Comparison of ENCODE assay signal across 21 cellular contexts in genomic region chr9:113156880-113157279, GRCh38. TPM values are rescaled to one million over a fixed set of nuclear protein-coding genes. Genes with fewer than 3 reads are reported as not detected.
DNase-seq lines count a peak whose midpoint lies in the region; ATAC-seq and TF ChIP-seq lines count a peak whose summit lies in the region.
"Had no signal": no experiment of that assay in that cellular context is flagged by ENCODE, and none has a peak within 500 bp of the region (broad histone marks: within the 10 kb centered on the region; RNA-seq: fewer than 3 reads in every experiment).

No MANE protein-coding gene starts in this region.

- TF ChIP-seq CTCF in NB4 (IDR thresholded peaks at IDR 0.05; ENCODE audit: low read depth, low read length), result no peak
- TF ChIP-seq CTCF in parathyroid adenoma (IDR thresholded peaks at IDR 0.05), result no peak
- TF ChIP-seq CTCF in progenitor cell of endocrine pancreas (IDR thresholded peaks at IDR 0.05; ENCODE audit: unreplicated experiment), result no peak

- peak overlapping the region; percentile 93 for H3K4me2 ChIP-seq in parathyroid adenoma (ENCODE audit: low read length)

- no peaks in the 10 kb centered on the region for H3K27me3 ChIP-seq in parathyroid adenoma (ENCODE audit: control insufficient read depth, insufficient read depth, low read length)
- H3K27me3 ChIP-seq: right lobe of liver, uterus had no signal

- H3K9me3 ChIP-seq in parathyroid adenoma (ENCODE audit: control insufficient read depth, low read length), result no peaks in the 10 kb centered on the region
- H3K9me3 ChIP-seq: lower lobe of right lung, right lobe of liver, uterus had no signal

- DNase-seq in T-helper 1 cell (no peak), NB4 (ENCODE audit: low read depth) (peak; percentile 27), progenitor cell of endocrine pancreas (ENCODE audit: low spot score, unreplicated experiment) (no peak)
- DNase-seq in activated naive CD8-positive, alpha-beta T cell treated with anti-CD3 and anti-CD28 coated beads for 36 hours, result no peak
- no peak for DNase-seq in activated CD4-positive, CD25-positive, alpha-beta regulatory T cell treated with anti-CD3 and anti-CD28 coated beads, Interleukin-2, amount 50 U/mL, for 72 hours
- DNase-seq: ACHN; activated CD4-positive, alpha-beta T cell treated with anti-CD3 and anti-CD28 coated beads, Interleukin-2, amount 50 U/mL, for 48 hours; activated naive CD4-positive, alpha-beta T cell treated with Interleukin-2 at 50 U/mL for 16 hours; effector memory CD4-positive, alpha-beta T cell; GM23248; lower lobe of right lung; NCI-H1436; NCI-H510A treated with DMSO at 0.1 percent for 48 hours; right lobe of liver; stimulated activated CD4-positive, alpha-beta T cell treated with anti-CD3 and anti-CD28 coated beads, Interleukin-4, amount 100 ng/mL, for 24 hours; T-helper 9 cell; uterus had no signal

- peak overlapping the region; percentile 14 for H3K27ac Mint-ChIP-seq in T-helper 1 cell treated with Interleukin-12 subunit alpha and Interleukin-12 subunit beta and Interleukin-4 antibody, amounts not matched to agents 30 μg/mL and 1 μg/mL, for 36 hours
- H3K27ac Mint-ChIP-seq in activated naive CD8-positive, alpha-beta T cell treated with anti-CD3 and anti-CD28 coated beads for 36 hours, result peak overlapping the region; percentile 46
- H3K27ac Mint-ChIP-seq in progenitor cell of endocrine pancreas, result no peak overlapping the region

- peak overlapping the region; percentile 100 for H3K27ac ChIP-seq in parathyroid adenoma
- H3K27ac ChIP-seq: GM23248, right lobe of liver, uterus had no signal

- H3K4me3 ChIP-seq in NB4 (ENCODE audit: low read depth, low read length) (no peak overlapping the region), parathyroid adenoma (ENCODE audit: low read depth, low read length) (peak overlapping the region; percentile 92)
- H3K4me3 ChIP-seq: GM23248, lower lobe of right lung, right lobe of liver, uterus had no signal

- H3K79me2 ChIP-seq in parathyroid adenoma, result peaks cover 42% of the 10 kb centered on the region

- no peak for ATAC-seq in GM21717 (IDR thresholded peaks at IDR 0.05; ENCODE audit: unreplicated experiment)
- ATAC-seq: lower lobe of right lung had no signal

- no peak overlapping the region for H3K9ac ChIP-seq in parathyroid adenoma
- H3K9ac ChIP-seq: GM23248 had no signal

- no peaks in the 10 kb centered on the region for H3K36me3 ChIP-seq in parathyroid adenoma (ENCODE audit: control insufficient read depth, insufficient read depth, low read length)
- H3K36me3 ChIP-seq: uterus had no signal

- H3K4me3 Mint-ChIP-seq in T-helper 1 cell treated with Interleukin-12 subunit alpha and Interleukin-12 subunit beta and Interleukin-4 antibody, amounts not matched to agents 30 μg/mL and 1 μg/mL, for 36 hours, result no peak overlapping the region
- no peak overlapping the region for H3K4me3 Mint-ChIP-seq in activated naive CD8-positive, alpha-beta T cell treated with anti-CD3 and anti-CD28 coated beads for 36 hours
- no peak overlapping the region for H3K4me3 Mint-ChIP-seq in progenitor cell of endocrine pancreas (ENCODE audit: low read depth)

- no peak overlapping the region for H2AFZ ChIP-seq in parathyroid adenoma
- H2AFZ ChIP-seq: GM23248 had no signal

- H3K27me3 Mint-ChIP-seq in T-helper 1 cell treated with Interleukin-12 subunit alpha and Interleukin-12 subunit beta and Interleukin-4 antibody, amounts not matched to agents 30 μg/mL and 1 μg/mL, for 36 hours (ENCODE audit: low read depth), result no peaks in the 10 kb centered on the region
- peaks cover 3% of the 10 kb centered on the region for H3K27me3 Mint-ChIP-seq in activated naive CD8-positive, alpha-beta T cell treated with anti-CD3 and anti-CD28 coated beads for 36 hours
- peaks cover 8% of the 10 kb centered on the region for H3K27me3 Mint-ChIP-seq in progenitor cell of endocrine pancreas

- H3K4me1 ChIP-seq in parathyroid adenoma, result peaks cover 46% of the 10 kb centered on the region
- H3K4me1 ChIP-seq: uterus had no signal

- H3K36me3 Mint-ChIP-seq in T-helper 1 cell treated with Interleukin-12 subunit alpha and Interleukin-12 subunit beta and Interleukin-4 antibody, amounts not matched to agents 30 μg/mL and 1 μg/mL, for 36 hours (ENCODE audit: low read depth), result peaks cover 19% of the 10 kb centered on the region
- H3K36me3 Mint-ChIP-seq in activated naive CD8-positive, alpha-beta T cell treated with anti-CD3 and anti-CD28 coated beads for 36 hours, result peaks cover 14% of the 10 kb centered on the region
- H3K36me3 Mint-ChIP-seq in progenitor cell of endocrine pancreas (ENCODE audit: insufficient read depth), result peaks cover 7% of the 10 kb centered on the region

- H3K9me3 Mint-ChIP-seq in T-helper 1 cell treated with Interleukin-12 subunit alpha and Interleukin-12 subunit beta and Interleukin-4 antibody, amounts not matched to agents 30 μg/mL and 1 μg/mL, for 36 hours, result no peaks in the 10 kb centered on the region
- no peaks in the 10 kb centered on the region for H3K9me3 Mint-ChIP-seq in activated naive CD8-positive, alpha-beta T cell treated with anti-CD3 and anti-CD28 coated beads for 36 hours
- no peaks in the 10 kb centered on the region for H3K9me3 Mint-ChIP-seq in progenitor cell of endocrine pancreas (ENCODE audit: low read depth)
- H3K9me3 Mint-ChIP-seq: neural crest cell had no signal

- peaks cover 29% of the 10 kb centered on the region for H3K4me1 Mint-ChIP-seq in T-helper 1 cell treated with Interleukin-12 subunit alpha and Interleukin-12 subunit beta and Interleukin-4 antibody, amounts not matched to agents 30 μg/mL and 1 μg/mL, for 36 hours (ENCODE audit: low read depth)
- peaks cover 30% of the 10 kb centered on the region for H3K4me1 Mint-ChIP-seq in activated naive CD8-positive, alpha-beta T cell treated with anti-CD3 and anti-CD28 coated beads for 36 hours
- peaks cover 7% of the 10 kb centered on the region for H3K4me1 Mint-ChIP-seq in progenitor cell of endocrine pancreas (ENCODE audit: low read depth)

- TF ChIP-seq POLR2A in NB4 (IDR thresholded peaks at IDR 0.05; ENCODE audit: extremely low read depth, insufficient read length), result no peak

RNA-seq across cellular contexts. Expression of gene SLC31A2, which starts 6.1 kb away (rescaled TPM):
- total RNA-seq in activated naive CD8-positive, alpha-beta T cell treated with anti-CD3 and anti-CD28 coated beads for 36 hours, result 1 to 10 TPM; 3.2 to 3.4 TPM
- total RNA-seq in progenitor cell of endocrine pancreas, result 3.0 and 3.3 TPM in 2 replicates
